In the genomic region with DNA sequence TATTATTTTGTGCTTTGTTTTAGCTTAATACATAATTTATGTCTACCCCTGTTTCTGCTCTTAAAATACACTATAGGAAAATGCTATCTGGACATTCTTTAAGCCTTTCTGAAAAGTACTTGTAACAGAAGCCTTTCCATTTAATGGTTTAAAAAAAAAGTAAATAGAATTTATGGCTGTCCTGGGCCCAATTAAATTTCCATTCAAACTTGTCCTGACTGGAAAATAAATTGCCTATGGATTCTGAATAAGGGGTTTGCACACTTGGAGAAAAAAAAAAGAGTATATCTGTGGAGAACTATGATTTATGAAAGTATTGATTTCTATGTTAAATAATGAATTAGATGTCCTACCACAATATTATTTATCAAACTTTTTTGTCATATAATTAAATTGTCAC, we compare ENCODE assay signal across 12 cellular contexts.
A peak's percentile ranks its signal among the peaks of the same experiment; 100 is the strongest.
DNase-seq lines count a peak whose midpoint lies in the region; ATAC-seq lines count a peak whose summit lies in the region.
"Had no signal": no experiment of that assay in that cellular context is flagged by ENCODE, and none has a peak within 500 bp of the region (broad histone marks: within the 10 kb centered on the region; RNA-seq: fewer than 3 reads in every experiment).

No MANE protein-coding gene starts in this region.

- ATAC-seq in HG02588 (IDR thresholded peaks at IDR 0.05; ENCODE audit: unreplicated experiment) (no peak), HG03095 (IDR thresholded peaks at IDR 0.05; ENCODE audit: unreplicated experiment) (no peak)
- ATAC-seq: CD8-positive, alpha-beta T cell had no signal

- DNase-seq in DMS153 treated with DMSO at 0.1 percent for 48 hours (lab: John Stamatoyannopoulos, UW; ENCODE audit: unreplicated experiment) (peak; percentile 19), NCI-H1105 (lab: John Stamatoyannopoulos, UW) (peak; percentile 18), NCI-H146 (lab: John Stamatoyannopoulos, UW) (peak; percentile 48), NCI-H69 (lab: John Stamatoyannopoulos, UW) (peak; percentile 70)
- no peak for DNase-seq in activated naive CD4-positive, alpha-beta T cell treated with anti-CD3 and anti-CD28 coated beads, Interleukin-2, amount 50 U/mL, for 16 hours
- no peak for DNase-seq in activated CD4-positive, alpha-beta T cell treated with anti-CD3 and anti-CD28 coated beads for 4 hours
- DNase-seq: Calu3; CD8-positive, alpha-beta T cell; GM23248; HFFc6 had no signal

Comparison
In these comparisons a context has a peak if more than half of its experiments do, and no peak if none do; other contexts are left out.
1. DNase-seq: peak in DMS153 treated with DMSO at 0.1 percent for 48 hours (single experiment), NCI-H1105 (single experiment), NCI-H146 (single experiment) and NCI-H69 (single experiment); none in activated naive CD4-positive, alpha-beta T cell treated with anti-CD3 and anti-CD28 coated beads, Interleukin-2, amount 50 U/mL, for 16 hours (single experiment) and activated CD4-positive, alpha-beta T cell treated with anti-CD3 and anti-CD28 coated beads for 4 hours (0 of 2).